In the genomic region with DNA sequence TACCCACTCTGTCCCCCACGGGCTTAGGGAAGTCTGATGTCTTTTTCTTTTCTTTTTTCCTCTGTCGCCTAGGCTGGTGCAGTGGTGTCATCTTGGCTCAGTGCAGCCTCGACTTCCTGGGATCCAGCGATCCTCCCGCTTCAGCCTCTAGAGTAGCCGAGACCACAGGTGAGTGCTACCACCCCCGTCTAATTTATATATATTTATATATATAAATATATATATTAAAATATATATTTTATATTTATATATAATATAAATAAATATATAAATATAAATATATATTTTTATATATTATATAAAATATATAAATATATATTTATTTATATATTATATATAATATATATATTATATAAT, we compare ENCODE assay signal across 8 cellular contexts. TPM values are rescaled to one million over a fixed set of nuclear protein-coding genes. Genes with fewer than 3 reads are reported as not detected.
A peak's percentile ranks its signal among the peaks of the same experiment; 100 is the strongest.
DNase-seq lines count a peak whose midpoint lies in the region; ATAC-seq and TF ChIP-seq lines count a peak whose summit lies in the region.

No MANE protein-coding gene starts in this region.

- TF ChIP-seq CTCF in nephron (IDR thresholded peaks at IDR 0.05; ENCODE audit: unreplicated experiment in 3 of 3), result no peak

- H4K20me1 ChIP-seq in BLaER1, result peaks cover 10% of the 10 kb centered on the region
- H4K20me1 ChIP-seq in Karpas-422 (ENCODE audit: insufficient read depth, low read depth, low read length), result no peaks in the 10 kb centered on the region

- H3K4me3 Mint-ChIP-seq in dendritic cell treated with granulocyte-macrophage colony-stimulating factor and Interleukin-4, amounts not matched to agents 40 ng/mL and 50 ng/mL, for 4 days, result peak overlapping the region; percentile 88
- peak overlapping the region; percentile 79 to 87 (median 82) for H3K4me3 Mint-ChIP-seq in nephron

- peak overlapping the region; percentile 86 for H3K9ac ChIP-seq in BLaER1
- H3K9ac ChIP-seq in Karpas-422 (ENCODE audit: low read length), result peak overlapping the region; percentile 83

- H3K27me3 ChIP-seq in BLaER1 (no peaks in the 10 kb centered on the region), Karpas-422 (ENCODE audit: low read length) (no peaks in the 10 kb centered on the region)

- H3K4me2 ChIP-seq in BLaER1 (peak overlapping the region; percentile 97), Karpas-422 (ENCODE audit: low read depth, low read length, poor library complexity, severe bottlenecking) (peak overlapping the region; percentile 89)

- ATAC-seq in HG02571 (IDR thresholded peaks at IDR 0.05; ENCODE audit: unreplicated experiment) (no peak), HG02763 (IDR thresholded peaks at IDR 0.05; ENCODE audit: unreplicated experiment) (no peak)

- no peaks in the 10 kb centered on the region for H3K27me3 Mint-ChIP-seq in dendritic cell treated with granulocyte-macrophage colony-stimulating factor and Interleukin-4, amounts not matched to agents 40 ng/mL and 50 ng/mL, for 4 days
- H3K27me3 Mint-ChIP-seq in nephron (ENCODE audit: low read depth), result peaks cover 90% of the 10 kb centered on the region

- H3K9me3 Mint-ChIP-seq in dendritic cell treated with granulocyte-macrophage colony-stimulating factor and Interleukin-4, amounts not matched to agents 40 ng/mL and 50 ng/mL, for 4 days, result no peaks in the 10 kb centered on the region
- H3K9me3 Mint-ChIP-seq in nephron, result no peaks in the 10 kb centered on the region

- H3K9me2 ChIP-seq in Karpas-422 (replicated peaks; ENCODE audit: insufficient read depth, low read length), result no peaks in the 10 kb centered on the region

- peaks cover 48% of the 10 kb centered on the region for H3K4me1 Mint-ChIP-seq in dendritic cell treated with granulocyte-macrophage colony-stimulating factor and Interleukin-4, amounts not matched to agents 40 ng/mL and 50 ng/mL, for 4 days (ENCODE audit: low read depth)
- peaks cover 40% of the 10 kb centered on the region for H3K4me1 Mint-ChIP-seq in nephron

- peaks cover 2% of the 10 kb centered on the region; the same call in 1 of the 2 replicates for H3K79me2 ChIP-seq in Karpas-422 (ENCODE audit: low read length)

- DNase-seq in Karpas-422 (no peak), superior temporal gyrus (ENCODE audit: extremely low spot score) (no peak), ureter (ENCODE audit: low spot score) (no peak)

- H2AFZ ChIP-seq in Karpas-422 (ENCODE audit: low read length), result peak overlapping the region; percentile 91; the same call in 1 of the 2 replicates

- H3K4me3 ChIP-seq in BLaER1, result peak overlapping the region; percentile 75
- peak overlapping the region; percentile 78 for H3K4me3 ChIP-seq in Karpas-422 (ENCODE audit: low read length)

- peak overlapping the region; percentile 92 for H3K27ac ChIP-seq in BLaER1
- 0 out of 2 replicates have a peak overlapping the region, but pooled peaks have one; percentile 92 for H3K27ac ChIP-seq in Karpas-422 (ENCODE audit: low read length)

- peaks cover 20% of the 10 kb centered on the region for H3K36me3 Mint-ChIP-seq in dendritic cell treated with granulocyte-macrophage colony-stimulating factor and Interleukin-4, amounts not matched to agents 40 ng/mL and 50 ng/mL, for 4 days (ENCODE audit: low read depth)
- no peaks in the 10 kb centered on the region for H3K36me3 Mint-ChIP-seq in nephron (ENCODE audit: low read depth)

- intact Hi-C loops in dendritic cell treated with granulocyte-macrophage colony-stimulating factor and Interleukin-4, amounts not matched to agents 40 ng/mL and 50 ng/mL, for 4 days (cut with micrococcal nuclease), result no loop called here

- peak overlapping the region; percentile 100 for H3K27ac Mint-ChIP-seq in dendritic cell treated with granulocyte-macrophage colony-stimulating factor and Interleukin-4, amounts not matched to agents 40 ng/mL and 50 ng/mL, for 4 days
- H3K27ac Mint-ChIP-seq in nephron, result no peak overlapping the region

- H3K36me3 ChIP-seq in BLaER1 (peaks cover 11% of the 10 kb centered on the region; the same call in 1 of the 2 replicates), Karpas-422 (ENCODE audit: insufficient read depth, low read length) (no peaks in the 10 kb centered on the region)

- H3K9me3 ChIP-seq in BLaER1 (no peaks in the 10 kb centered on the region), Karpas-422 (ENCODE audit: low read length) (no peaks in the 10 kb centered on the region)

- H3K4me1 ChIP-seq in BLaER1 (peaks cover 17% of the 10 kb centered on the region), Karpas-422 (ENCODE audit: low read length) (peaks cover 23% of the 10 kb centered on the region)

RNA-seq across cellular contexts. Expression of gene ANXA2R, which starts 3.3 kb away (rescaled TPM):
- total RNA-seq in Karpas-422 (2014; rRNA removed; shearing (Covaris generic); ENCODE audit: low replicate concordance), result 9.0 and 15.3 TPM in 2 replicates
- 4.4 TPM for total RNA-seq in ureter
